In genomic region chr2:154092571-154092970, GRCh38 we compare ENCODE assay signal across 26 cellular contexts.
"Had no signal": no experiment of that assay in that cellular context is flagged by ENCODE, and none has a peak within 500 bp of the region (broad histone marks: within the 10 kb centered on the region; RNA-seq: fewer than 3 reads in every experiment).

No MANE protein-coding gene starts in this region.

- H3K27me3 Mint-ChIP-seq: dendritic cell treated with granulocyte-macrophage colony-stimulating factor and Interleukin-4, amounts not matched to agents 40 ng/mL and 50 ng/mL, for 4 days; effector memory CD8-positive, alpha-beta T cell; naive B cell; naive thymus-derived CD8-positive, alpha-beta T cell had no signal

- H3K9me3 Mint-ChIP-seq: dendritic cell treated with granulocyte-macrophage colony-stimulating factor and Interleukin-4, amounts not matched to agents 40 ng/mL and 50 ng/mL, for 4 days; effector memory CD8-positive, alpha-beta T cell; endodermal cell; mesothelial cell of epicardium had no signal

- H3K27ac Mint-ChIP-seq: dendritic cell treated with granulocyte-macrophage colony-stimulating factor and Interleukin-4, amounts not matched to agents 40 ng/mL and 50 ng/mL, for 4 days; effector memory CD8-positive, alpha-beta T cell; endodermal cell; mesothelial cell of epicardium; naive B cell; naive thymus-derived CD8-positive, alpha-beta T cell had no signal

- FAIRE-seq: endometrium, islet of Langerhans, keratinocyte had no signal

- H3K4me3 Mint-ChIP-seq: dendritic cell treated with granulocyte-macrophage colony-stimulating factor and Interleukin-4, amounts not matched to agents 40 ng/mL and 50 ng/mL, for 4 days; effector memory CD8-positive, alpha-beta T cell; endodermal cell; mesothelial cell of epicardium; naive B cell; naive thymus-derived CD8-positive, alpha-beta T cell had no signal

- H3K36me3 Mint-ChIP-seq: mesothelial cell of epicardium; naive B cell; naive thymus-derived CD8-positive, alpha-beta T cell had no signal

- H3K4me1 Mint-ChIP-seq: endodermal cell; mesothelial cell of epicardium; naive B cell; naive thymus-derived CD8-positive, alpha-beta T cell had no signal

- DNase-seq: cortex of kidney; effector CD8-positive, alpha-beta T cell; effector memory CD8-positive, alpha-beta T cell; endodermal cell; erythroblast; esophagus squamous epithelium; foreskin fibroblast; foreskin melanocyte; gastrocnemius medialis; glutamatergic neuron; head of caudate nucleus; heart right ventricle; hippocampal formation; left cardiac atrium; left lung; left ventricle myocardium superior; lower lobe of right lung; mesenchymal stem cell; mucosa of descending colon; naive B cell; naive thymus-derived CD8-positive, alpha-beta T cell had no signal
